ENCODE assay signal across 28 cellular contexts in the genomic region with DNA sequence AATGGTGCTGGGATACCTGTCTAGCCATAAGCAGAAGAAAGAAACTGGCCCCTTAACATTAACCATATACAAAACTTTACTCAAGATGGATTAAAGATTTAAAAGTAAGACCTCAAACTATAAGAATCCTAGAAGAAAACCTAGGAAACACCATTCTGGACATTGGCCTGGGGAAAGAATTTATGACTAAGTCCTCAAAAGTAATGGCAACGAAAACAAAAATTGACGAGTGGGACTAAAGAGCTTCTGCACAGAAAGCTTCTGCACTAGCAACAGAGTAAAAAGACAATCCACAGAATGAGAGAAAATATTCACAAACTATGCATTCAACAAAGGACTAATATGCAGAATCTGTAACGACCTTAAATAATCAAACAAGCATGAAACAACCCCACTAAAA.
"Had no signal": no experiment of that assay in that cellular context is flagged by ENCODE, and none has a peak within 500 bp of the region (broad histone marks: within the 10 kb centered on the region; RNA-seq: fewer than 3 reads in every experiment).

No MANE protein-coding gene starts in this region.

- DNase-seq: activated CD4-positive, alpha-beta T cell treated with anti-CD3 and anti-CD28 coated beads for 36 hours; activated CD4-positive, alpha-beta T cell treated with anti-CD3 and anti-CD28 coated beads, Interleukin-2, amount 10 ng/mL, durations not matched to agents 7 days and 5 days; activated CD4-positive, alpha-beta T cell treated with anti-CD3 and anti-CD28 coated beads, Interleukin-2, amount 50 U/mL, for 48 hours; activated CD8-positive, alpha-beta T cell treated with anti-CD3 and anti-CD28 coated beads, Interleukin-2, amount 10 ng/mL, durations not matched to agents 7 days and 5 days; activated gamma-delta T cell; activated naive CD4-positive, alpha-beta T cell treated with Interleukin-2 at 50 U/mL for 16 hours; activated naive CD8-positive, alpha-beta T cell treated with anti-CD3 and anti-CD28 coated beads, Interleukin-2, amount 10 ng/mL, durations not matched to agents 7 days and 5 days; activated T-cell treated with anti-CD3 and anti-CD28 coated beads, Interleukin-2, amount 50 U/mL, for 24 hours; amygdala; caudate nucleus; cerebellar nuclear complex; MG63; MV-4-11; NCI-H1092; NCI-H1436 treated with DMSO at 0.1 percent for 48 hours; NCI-H1694 treated with DMSO at 0.1 percent for 48 hours; NCI-H2029; NCI-H345; NCI-H524 treated with DMSO at 0.1 percent for 48 hours; SHP77; SK-N-SH had no signal

- ATAC-seq: activated CD4-positive, alpha-beta T cell treated with anti-CD3 and anti-CD28 coated beads for 36 hours; activated CD8-positive, alpha-beta T cell treated with anti-CD3 and anti-CD28 coated beads, Interleukin-2, amount 10 ng/mL, durations not matched to agents 7 days and 5 days; Panc1 had no signal

- H3K9me3 Mint-ChIP-seq: activated CD4-positive, alpha-beta T cell treated with anti-CD3 and anti-CD28 coated beads, Interleukin-2, amount 10 ng/mL, durations not matched to agents 7 days and 5 days; activated T-cell treated with anti-CD3 and anti-CD28 coated beads, Interleukin-2, amount 50 U/mL, for 24 hours; activated T-helper 2 cell treated with anti-CD3 and anti-CD28 coated beads, Interferon-gamma antibody, Interleukin-2, Interleukin-4, amounts not matched to agents 10 μg/mL and 5 μg/mL and 100 μg/mL, durations not matched to agents 14 hours and 24 hours and 36 hours; brain; T-helper 1 cell treated with Interleukin-12 subunit alpha and Interleukin-12 subunit beta and Interleukin-4 antibody, amounts not matched to agents 30 μg/mL and 1 μg/mL, for 36 hours; T-helper 2 cell treated with Interferon-gamma antibody and Interleukin-4, amounts not matched to agents 5 μg/mL and 100 μg/mL, for 36 hours had no signal

- H3K27ac Mint-ChIP-seq: activated CD4-positive, alpha-beta T cell treated with anti-CD3 and anti-CD28 coated beads for 36 hours; activated CD4-positive, alpha-beta T cell treated with anti-CD3 and anti-CD28 coated beads, Interleukin-2, amount 10 ng/mL, durations not matched to agents 7 days and 5 days; activated CD8-positive, alpha-beta T cell treated with anti-CD3 and anti-CD28 coated beads, Interleukin-2, amount 10 ng/mL, durations not matched to agents 7 days and 5 days; activated naive CD4-positive, alpha-beta T cell treated with anti-CD3 and anti-CD28 coated beads, Interleukin-2, amount 50 U/mL, for 24 hours; activated naive CD8-positive, alpha-beta T cell treated with anti-CD3 and anti-CD28 coated beads, Interleukin-2, amount 10 ng/mL, durations not matched to agents 7 days and 5 days; activated T-cell treated with anti-CD3 and anti-CD28 coated beads, Interleukin-2, amount 50 U/mL, for 24 hours; activated T-helper 2 cell treated with anti-CD3 and anti-CD28 coated beads, Interferon-gamma antibody, Interleukin-2, Interleukin-4, amounts not matched to agents 10 μg/mL and 5 μg/mL and 100 μg/mL, durations not matched to agents 14 hours and 24 hours and 36 hours; T-helper 1 cell treated with Interleukin-12 subunit alpha and Interleukin-12 subunit beta and Interleukin-4 antibody, amounts not matched to agents 30 μg/mL and 1 μg/mL, for 36 hours; T-helper 2 cell treated with Interferon-gamma antibody and Interleukin-4, amounts not matched to agents 5 μg/mL and 100 μg/mL, for 36 hours had no signal

- H3K4me3 Mint-ChIP-seq: activated CD4-positive, alpha-beta T cell treated with anti-CD3 and anti-CD28 coated beads for 36 hours; activated CD4-positive, alpha-beta T cell treated with anti-CD3 and anti-CD28 coated beads, Interleukin-2, amount 10 ng/mL, durations not matched to agents 7 days and 5 days; activated CD8-positive, alpha-beta T cell treated with anti-CD3 and anti-CD28 coated beads, Interleukin-2, amount 10 ng/mL, durations not matched to agents 7 days and 5 days; activated naive CD4-positive, alpha-beta T cell treated with anti-CD3 and anti-CD28 coated beads, Interleukin-2, amount 50 U/mL, for 24 hours; activated naive CD8-positive, alpha-beta T cell treated with anti-CD3 and anti-CD28 coated beads, Interleukin-2, amount 10 ng/mL, durations not matched to agents 7 days and 5 days; activated T-cell treated with anti-CD3 and anti-CD28 coated beads, Interleukin-2, amount 50 U/mL, for 24 hours; brain; T-helper 1 cell treated with Interleukin-12 subunit alpha and Interleukin-12 subunit beta and Interleukin-4 antibody, amounts not matched to agents 30 μg/mL and 1 μg/mL, for 36 hours; T-helper 2 cell treated with Interferon-gamma antibody and Interleukin-4, amounts not matched to agents 5 μg/mL and 100 μg/mL, for 36 hours had no signal

- FAIRE-seq: bronchial epithelial cell had no signal

- H3K4me1 Mint-ChIP-seq: activated CD4-positive, alpha-beta T cell treated with anti-CD3 and anti-CD28 coated beads for 36 hours had no signal

- H3K27me3 Mint-ChIP-seq: activated CD4-positive, alpha-beta T cell treated with anti-CD3 and anti-CD28 coated beads for 36 hours; activated CD4-positive, alpha-beta T cell treated with anti-CD3 and anti-CD28 coated beads, Interleukin-2, amount 10 ng/mL, durations not matched to agents 7 days and 5 days; activated naive CD4-positive, alpha-beta T cell treated with anti-CD3 and anti-CD28 coated beads, Interleukin-2, amount 50 U/mL, for 24 hours; activated naive CD8-positive, alpha-beta T cell treated with anti-CD3 and anti-CD28 coated beads, Interleukin-2, amount 10 ng/mL, durations not matched to agents 7 days and 5 days; activated T-cell treated with anti-CD3 and anti-CD28 coated beads, Interleukin-2, amount 50 U/mL, for 24 hours; brain had no signal
